17 cellular contexts compared by ENCODE assay signal in the genomic region with DNA sequence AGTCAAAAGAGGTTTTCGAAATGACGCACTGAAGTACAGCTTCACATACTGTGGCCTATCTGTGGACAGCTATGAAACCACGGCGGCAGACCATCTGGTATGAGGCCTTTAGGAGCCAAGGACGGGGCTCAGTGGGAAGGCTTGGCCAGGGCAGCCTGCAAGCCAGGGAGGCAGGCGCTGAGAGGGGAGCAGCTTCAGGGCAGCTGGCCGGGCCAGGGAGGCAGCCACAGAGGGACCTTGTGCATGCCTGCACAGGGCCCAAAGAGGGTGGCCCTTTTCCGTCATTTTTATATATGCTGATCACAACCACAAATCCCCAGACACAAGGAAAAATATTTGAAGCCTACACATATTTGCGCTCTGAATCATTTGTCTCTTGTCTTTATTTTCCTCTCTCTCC. TPM values are rescaled to one million over a fixed set of nuclear protein-coding genes. Genes with fewer than 3 reads are reported as not detected.
DNase-seq lines count a peak whose midpoint lies in the region; ATAC-seq and TF ChIP-seq lines count a peak whose summit lies in the region.
"Had no signal": no experiment of that assay in that cellular context is flagged by ENCODE, and none has a peak within 500 bp of the region (broad histone marks: within the 10 kb centered on the region; RNA-seq: fewer than 3 reads in every experiment).

No MANE protein-coding gene starts in this region.

- H3K79me2 ChIP-seq in mesendoderm (ENCODE audit: control insufficient read depth, insufficient read depth, low read length): peaks cover 59% of the 10 kb centered on the region

- peaks cover 2% of the 10 kb centered on the region for H3K79me1 ChIP-seq in mesendoderm (ENCODE audit: low read length)

- H3K4me1 ChIP-seq in mesendoderm (ENCODE audit: control insufficient read depth, low read depth, low read length): peaks cover 2% of the 10 kb centered on the region

- H3K27ac Mint-ChIP-seq in osteocyte (ENCODE audit: unreplicated experiment): peak overlapping the region; percentile 92
- H3K27ac Mint-ChIP-seq in activated T-cell treated with anti-CD3 and anti-CD28 coated beads, Interleukin-2, amount 50 U/mL, for 72 hours: no peak overlapping the region
- H3K27ac Mint-ChIP-seq: activated T-helper 1 cell treated with anti-CD3 and anti-CD28 coated beads, Interleukin-12 subunit alpha, Interleukin-12 subunit beta, Interleukin-2, Interleukin-4 antibody, amounts not matched to agents 30 ng/mL and 10 ng/mL and 1 ng/mL, durations not matched to agents 14 hours and 24 hours and 36 hours had no signal

- H4K8ac ChIP-seq in mesendoderm (ENCODE audit: low read depth, low read length): no peak overlapping the region

- no peaks in the 10 kb centered on the region for H3K27me3 Mint-ChIP-seq in osteocyte (ENCODE audit: unreplicated experiment)
- H3K27me3 Mint-ChIP-seq in activated T-cell treated with anti-CD3 and anti-CD28 coated beads, Interleukin-2, amount 50 U/mL, for 72 hours (ENCODE audit: low read depth): no peaks in the 10 kb centered on the region
- H3K27me3 Mint-ChIP-seq: type B pancreatic cell had no signal

- no peak overlapping the region for H3K4me2 ChIP-seq in mesendoderm (ENCODE audit: low read length)

- 100% methylated on average over 1 of the region's 9 CpGs for WGBS in mesendoderm (ENCODE audit: extremely low coverage, insufficient coverage, low lambda C conversion rate)

- no peak overlapping the region for H2BK15ac ChIP-seq in mesendoderm (replicated peaks; ENCODE audit: low read depth)

- H3K27ac ChIP-seq in mesendoderm (ENCODE audit: low read depth, low read length): no peak overlapping the region
- H3K27ac ChIP-seq: neutrophil had no signal

- no peak overlapping the region for H3K18ac ChIP-seq in mesendoderm (ENCODE audit: low read length)

- no peaks in the 10 kb centered on the region for H3K9me3 Mint-ChIP-seq in osteocyte (ENCODE audit: unreplicated experiment)
- peaks cover 2 to 6% of the 10 kb centered on the region in 2 donors for H3K9me3 Mint-ChIP-seq in activated T-cell treated with anti-CD3 and anti-CD28 coated beads, Interleukin-2, amount 50 U/mL, for 72 hours

- no peak for ATAC-seq in activated T-cell treated with anti-CD3 and anti-CD28 coated beads, Interleukin-2, amount 50 U/mL, for 72 hours (replicated peaks in 1 of 2)

- no peak overlapping the region for H3K9ac ChIP-seq in mesendoderm (ENCODE audit: low read length)

- H3K4ac ChIP-seq in mesendoderm (ENCODE audit: low read depth, low read length): no peak overlapping the region

- no peak overlapping the region for H2BK120ac ChIP-seq in mesendoderm (ENCODE audit: low read depth, low read length)

- no peak overlapping the region for H3K4me3 Mint-ChIP-seq in osteocyte (ENCODE audit: unreplicated experiment)
- H3K4me3 Mint-ChIP-seq in activated T-cell treated with anti-CD3 and anti-CD28 coated beads, Interleukin-2, amount 50 U/mL, for 72 hours: no peak overlapping the region
- H3K4me3 Mint-ChIP-seq: activated T-helper 1 cell treated with anti-CD3 and anti-CD28 coated beads, Interleukin-12 subunit alpha, Interleukin-12 subunit beta, Interleukin-2, Interleukin-4 antibody, amounts not matched to agents 30 ng/mL and 10 ng/mL and 1 ng/mL, durations not matched to agents 14 hours and 24 hours and 36 hours; type B pancreatic cell had no signal

- H3K36me3 Mint-ChIP-seq in osteocyte (ENCODE audit: unreplicated experiment): peaks cover 57% of the 10 kb centered on the region
- H3K36me3 Mint-ChIP-seq in activated T-cell treated with anti-CD3 and anti-CD28 coated beads, Interleukin-2, amount 50 U/mL, for 72 hours (ENCODE audit: insufficient read depth in 2 of 2): peaks cover 5% of the 10 kb centered on the region in 2 donors

- DNase-seq in Daoy (ENCODE audit: low read depth) (peak; percentile 58), amniotic epithelial cell (ENCODE audit: low read depth) (peak; percentile 69), fibroblast of the aortic adventitia (ENCODE audit: low read depth) (peak; percentile 39), osteocyte (ENCODE audit: extremely low spot score, unreplicated experiment) (peak; percentile 88), NCI-H226 (no peak), mesendoderm (no peak)
- DNase-seq in stimulated activated CD4-positive, alpha-beta T cell treated with anti-CD3 and anti-CD28 coated beads, Interleukin-4, amount 100 ng/mL, for 24 hours: no peak
- no peak for DNase-seq in activated T-cell treated with anti-CD3 and anti-CD28 coated beads, Interleukin-2, amount 50 U/mL, for 72 hours
- DNase-seq: amygdala; effector memory CD4-positive, alpha-beta T cell; KBM-7; NCI-H187 treated with DMSO at 0.1 percent for 48 hours; NCI-H69 had no signal

- peaks cover 91% of the 10 kb centered on the region for H3K4me1 Mint-ChIP-seq in osteocyte (ENCODE audit: unreplicated experiment)
- no peaks in the 10 kb centered on the region for H3K4me1 Mint-ChIP-seq in activated T-cell treated with anti-CD3 and anti-CD28 coated beads, Interleukin-2, amount 50 U/mL, for 72 hours (ENCODE audit: low read depth)

- TF ChIP-seq CTCF in fibroblast of the aortic adventitia (IDR thresholded peaks at IDR 0.05; ENCODE audit: insufficient read depth, low read length) (no peak), osteocyte (IDR thresholded peaks at IDR 0.05) (no peak)

- H3K4me3 ChIP-seq in fibroblast of the aortic adventitia (ENCODE audit: low read depth, low read length) (no peak overlapping the region), mesendoderm (ENCODE audit: low read length) (no peak overlapping the region)
- H3K4me3 ChIP-seq: lung had no signal

- no peak overlapping the region for H3K23ac ChIP-seq in mesendoderm (ENCODE audit: low read length)

- no peak overlapping the region for H4K5ac ChIP-seq in mesendoderm (ENCODE audit: low read length)

- no peak overlapping the region for H2AK5ac ChIP-seq in mesendoderm (ENCODE audit: low read length)

- H2BK5ac ChIP-seq in mesendoderm (ENCODE audit: low read length): no peak overlapping the region

- no peaks in the 10 kb centered on the region for H3K36me3 ChIP-seq in mesendoderm (ENCODE audit: control insufficient read depth, insufficient read depth, low read length)
- H3K36me3 ChIP-seq: neutrophil had no signal

- H3K27me3 ChIP-seq in mesendoderm (ENCODE audit: insufficient read depth, low read length, poor library complexity): no peaks in the 10 kb centered on the region
- H3K27me3 ChIP-seq: neutrophil had no signal

- H3K56ac ChIP-seq in mesendoderm (ENCODE audit: low read length): no peak overlapping the region

RNA-seq across cellular contexts. Expression of gene CALD1, which starts 13.5 kb away (rescaled TPM):
- total RNA-seq in Daoy (2014; rRNA removed; shearing (Covaris generic)): 284 and 285 TPM in 2 replicates
- 201 and 686 TPM in 2 replicates for total RNA-seq in fibroblast of the aortic adventitia (ENCODE audit: low replicate concordance)
- total RNA-seq in osteocyte: 781 and 807 TPM in 2 replicates
- polyA plus RNA-seq in mesendoderm (2013, experiment 1 of 2): 379 TPM
- polyA plus RNA-seq in mesendoderm (2013, experiment 2 of 2): 417 TPM
- 10 to 100 TPM; 10.8 to 20.0 TPM for total RNA-seq in activated T-cell treated with anti-CD3 and anti-CD28 coated beads, Interleukin-2, amount 50 U/mL, for 72 hours

Comparison
In these comparisons a context has a peak if more than half of its experiments do, and no peak if none do; other contexts are left out.
1. DNase-seq: peak in Daoy (single experiment), amniotic epithelial cell (single experiment), fibroblast of the aortic adventitia (single experiment) and osteocyte (single experiment); none in stimulated activated CD4-positive, alpha-beta T cell treated with anti-CD3 and anti-CD28 coated beads, Interleukin-4, amount 100 ng/mL, for 24 hours (single experiment), NCI-H226 (single experiment), mesendoderm (single experiment) and activated T-cell treated with anti-CD3 and anti-CD28 coated beads, Interleukin-2, amount 50 U/mL, for 72 hours (0 of 2).